ENCODE assay signal across 8 cellular contexts in the genomic region with DNA sequence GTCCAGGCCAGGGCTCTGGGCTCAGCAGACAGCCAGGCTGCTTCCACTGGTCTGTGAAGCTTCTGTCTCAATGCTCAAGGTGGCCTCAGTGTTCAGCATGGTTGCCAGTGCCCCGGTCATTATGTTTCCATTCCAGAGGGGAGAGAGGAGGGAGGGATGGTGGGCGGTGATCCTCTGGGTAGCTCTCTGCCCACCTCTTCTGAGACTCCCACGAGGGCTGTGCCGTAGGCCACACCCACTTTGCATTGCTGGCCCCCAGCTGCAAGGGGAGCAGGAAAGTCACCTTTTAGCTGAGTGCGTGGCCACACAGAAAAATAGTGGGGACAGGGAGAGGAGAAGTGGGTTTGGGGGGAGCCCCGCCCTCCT. TPM values are rescaled to one million over a fixed set of nuclear protein-coding genes. Genes with fewer than 3 reads are reported as not detected.
DNase-seq lines count a peak whose midpoint lies in the region; ATAC-seq and TF ChIP-seq lines count a peak whose summit lies in the region.

No MANE protein-coding gene starts in this region.

- intact Hi-C loops in sigmoid colon (cut with DNase I): loop anchor here (5.0 kb wide), 1 partner anchor 42 kb away; a partner anchor contains a TSS

- H3K27ac ChIP-seq in VCaP: peak overlapping the region; percentile 42
- peak overlapping the region; percentile 93 to 96 (median 94) for H3K27ac ChIP-seq in sigmoid colon

- WGBS in sigmoid colon, 2 donors: 46 to 65% methylated on average over 6 of the region's 6 CpGs

- H3K27me3 ChIP-seq in sigmoid colon: no peaks in the 10 kb centered on the region

- ATAC-seq in HG02571 (IDR thresholded peaks at IDR 0.05; ENCODE audit: unreplicated experiment): peak; percentile 7
- no peak for ATAC-seq in HG02798 (IDR thresholded peaks at IDR 0.05; ENCODE audit: poor library complexity, unreplicated experiment)

- H3K36me3 ChIP-seq in sigmoid colon: peaks cover 0 to 12% (median 0%) of the 10 kb centered on the region in 4 donors

- H3K4me3 ChIP-seq in GM12864 (ENCODE audit: low read depth, low read length) (peak overlapping the region; percentile 58), sigmoid colon (peak overlapping the region; percentile 35 to 55 (median 54))

- peaks cover 0 to 72% (median 60%) of the 10 kb centered on the region in 4 donors for H3K4me1 ChIP-seq in sigmoid colon

- TF ChIP-seq CTCF in GM12864 (IDR thresholded peaks at IDR 0.05; ENCODE audit: low read depth, low read length, missing control alignments) (no peak), VCaP (conservative IDR thresholded peaks at IDR 0.05) (no peak), sigmoid colon (IDR thresholded peaks at IDR 0.05) (no peak)

- H3K9me3 ChIP-seq in sigmoid colon: no peaks in the 10 kb centered on the region

- TF ChIP-seq POLR2A in sigmoid colon (IDR thresholded peaks at IDR 0.05): no peak

- no peak for TF ChIP-seq EP300 in sigmoid colon (IDR thresholded peaks at IDR 0.05)

- DNase-seq in GM12864 (ENCODE audit: low read depth): no peak
- DNase-seq in glomerular visceral epithelial cell (ENCODE audit: extremely low spot score): peak; percentile 78
- no peak for DNase-seq in sigmoid colon
- DNase-seq in activated effector memory CD4-positive, alpha-beta T cell treated with Interleukin-2 at 50 U/mL for 16 hours: no peak
- DNase-seq in C1 segment of cervical spinal cord (lab: John Stamatoyannopoulos, UW): no peak

RNA-seq across cellular contexts. Expression of a gene that starts 42.5 kb away (rescaled TPM):
- total RNA-seq in sigmoid colon: 10 to 100 TPM; 15.8 to 47.1 (median 18.0) TPM
- 10 to 100 TPM in 1 of 3 donors, 1 to 10 TPM in 2; 1.8 to 18.1 (median 3.0) TPM for polyA plus RNA-seq in sigmoid colon

RNA-seq across cellular contexts. Expression of a gene that starts 50.8 kb away (rescaled TPM):
- total RNA-seq in sigmoid colon: 10 to 100 TPM; 17.1 to 24.6 (median 19.8) TPM
- 10 to 100 TPM; 16.8 to 66.0 (median 20.3) TPM for polyA plus RNA-seq in sigmoid colon
